In the genomic region with DNA sequence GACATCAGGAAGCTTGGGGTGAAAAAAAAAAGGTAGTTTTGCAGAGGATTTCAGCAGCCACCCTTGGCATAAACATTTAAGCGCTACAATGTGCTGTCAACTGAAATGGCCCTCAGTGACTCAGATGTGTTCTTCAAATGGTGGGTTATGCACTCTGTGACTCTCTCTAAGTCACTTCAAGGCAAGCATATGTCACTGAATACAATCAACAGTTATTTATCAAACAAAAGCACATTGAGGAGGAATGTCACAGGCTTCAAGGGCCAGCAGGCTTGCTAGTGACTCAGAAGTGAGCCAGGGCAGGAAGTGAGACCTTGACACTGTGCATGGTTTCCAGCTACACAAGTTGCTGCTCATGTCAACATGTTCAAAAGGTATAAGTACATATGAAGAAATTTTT, we compare ENCODE assay signal across 19 cellular contexts.
DNase-seq lines count a peak whose midpoint lies in the region; ATAC-seq and TF ChIP-seq lines count a peak whose summit lies in the region.
"Had no signal": no experiment of that assay in that cellular context is flagged by ENCODE, and none has a peak within 500 bp of the region (broad histone marks: within the 10 kb centered on the region; RNA-seq: fewer than 3 reads in every experiment).

No MANE protein-coding gene starts in this region.

- H4K20me1 ChIP-seq in neural cell (ENCODE audit: insufficient read depth) (no peaks in the 10 kb centered on the region), hepatocyte (ENCODE audit: insufficient read depth, poor library complexity, severe bottlenecking) (no peaks in the 10 kb centered on the region)

- no peak for TF ChIP-seq RAD21 in neural cell (conservative IDR thresholded peaks at IDR 0.05)

- TF ChIP-seq EP300 in neural cell (conservative IDR thresholded peaks at IDR 0.05; ENCODE audit: poor library complexity, severe bottlenecking): no peak

- H3K36me3 ChIP-seq in neural cell (ENCODE audit: insufficient read depth, low read length) (no peaks in the 10 kb centered on the region), hepatocyte (replicated peaks; ENCODE audit: insufficient read depth, low read depth) (no peaks in the 10 kb centered on the region)
- H3K36me3 ChIP-seq: vagina, WERI-Rb-1 had no signal

- no peaks in the 10 kb centered on the region for H3K36me3 Mint-ChIP-seq in activated T-cell treated with anti-CD3 and anti-CD28 coated beads, Interleukin-2, amount 50 U/mL, for 24 hours (ENCODE audit: low read depth)
- H3K36me3 Mint-ChIP-seq: activated naive CD4-positive, alpha-beta T cell treated with anti-CD3 and anti-CD28 coated beads, Interleukin-2, amount 50 U/mL, for 72 hours; brain; natural killer cell had no signal

- H3K4me3 ChIP-seq in epithelial cell of esophagus (ENCODE audit: low read length) (no peak overlapping the region), neural cell (ENCODE audit: low read length) (no peak overlapping the region), hepatocyte (no peak overlapping the region)
- H3K4me3 ChIP-seq: vagina had no signal

- no peak for ATAC-seq in HG02678 (IDR thresholded peaks at IDR 0.05; ENCODE audit: unreplicated experiment)
- ATAC-seq: activated naive CD4-positive, alpha-beta T cell treated with anti-CD3 and anti-CD28 coated beads, Interleukin-2, amount 50 U/mL, for 72 hours; activated T-cell treated with anti-CD3 and anti-CD28 coated beads, Interleukin-2, amount 50 U/mL, for 4 hours; natural killer cell had no signal

- H3K9me3 Mint-ChIP-seq in activated T-cell treated with anti-CD3 and anti-CD28 coated beads, Interleukin-2, amount 50 U/mL, for 24 hours: no peaks in the 10 kb centered on the region
- H3K9me3 Mint-ChIP-seq: activated naive CD4-positive, alpha-beta T cell treated with anti-CD3 and anti-CD28 coated beads, Interleukin-2, amount 50 U/mL, for 72 hours; activated T-cell treated with anti-CD3 and anti-CD28 coated beads, Interleukin-2, amount 50 U/mL, for 4 hours; brain; dendritic cell treated with granulocyte-macrophage colony-stimulating factor and Interleukin-4, amounts not matched to agents 40 ng/mL and 50 ng/mL, for 4 days; T-helper 1 cell treated with Interleukin-12 subunit alpha and Interleukin-12 subunit beta and Interleukin-4 antibody, amounts not matched to agents 30 μg/mL and 1 μg/mL, for 36 hours had no signal

- H3K9me3 ChIP-seq in neural cell (ENCODE audit: low read length): no peaks in the 10 kb centered on the region
- H3K9me3 ChIP-seq in hepatocyte (ENCODE audit: low read depth): no peaks in the 10 kb centered on the region
- H3K9me3 ChIP-seq: Caco-2, vagina had no signal

- H3K27ac ChIP-seq in neural cell (ENCODE audit: low read length) (no peak overlapping the region), hepatocyte (no peak overlapping the region)
- H3K27ac ChIP-seq: vagina, WERI-Rb-1 had no signal

- H2AFZ ChIP-seq in neural cell (ENCODE audit: low read depth, low read length) (no peak overlapping the region), hepatocyte (no peak overlapping the region)

- no peaks in the 10 kb centered on the region for H3K9me2 ChIP-seq in neural cell (ENCODE audit: insufficient read depth, low read length)
- H3K9me2 ChIP-seq in hepatocyte (replicated peaks; ENCODE audit: insufficient read depth): no peaks in the 10 kb centered on the region

- DNase-seq in EL (peak; percentile 26), M059J (ENCODE audit: low read depth) (peak; percentile 69), epithelial cell of esophagus (ENCODE audit: low read depth) (peak; percentile 8), hepatocyte (ENCODE audit: low spot score) (no peak)
- DNase-seq in activated T-cell treated with anti-CD3 and anti-CD28 coated beads, Interleukin-2, amount 50 U/mL, for 24 hours: no peak
- DNase-seq: activated CD4-positive, alpha-beta T cell treated with anti-CD3 and anti-CD28 coated beads, Interleukin-2, amount 50 U/mL, for 48 hours; activated T-cell treated with anti-CD3 and anti-CD28 coated beads, Interleukin-2, amount 50 U/mL, for 4 hours; Caco-2; GDM1; natural killer cell; NCI-H187; WERI-Rb-1 had no signal

- H3F3A ChIP-seq in neural cell (ENCODE audit: insufficient read depth, low read length, poor library complexity, severe bottlenecking): no peaks in the 10 kb centered on the region

- H3K4me3 Mint-ChIP-seq in activated T-cell treated with anti-CD3 and anti-CD28 coated beads, Interleukin-2, amount 50 U/mL, for 24 hours: no peak overlapping the region
- H3K4me3 Mint-ChIP-seq: activated T-cell treated with anti-CD3 and anti-CD28 coated beads, Interleukin-2, amount 50 U/mL, for 4 hours; brain; dendritic cell treated with granulocyte-macrophage colony-stimulating factor and Interleukin-4, amounts not matched to agents 40 ng/mL and 50 ng/mL, for 4 days; natural killer cell; T-helper 1 cell treated with Interleukin-12 subunit alpha and Interleukin-12 subunit beta and Interleukin-4 antibody, amounts not matched to agents 30 μg/mL and 1 μg/mL, for 36 hours had no signal

- no peaks in the 10 kb centered on the region for H3K27me3 Mint-ChIP-seq in activated T-cell treated with anti-CD3 and anti-CD28 coated beads, Interleukin-2, amount 50 U/mL, for 24 hours
- H3K27me3 Mint-ChIP-seq: brain; dendritic cell treated with granulocyte-macrophage colony-stimulating factor and Interleukin-4, amounts not matched to agents 40 ng/mL and 50 ng/mL, for 4 days had no signal

- H3K79me2 ChIP-seq in neural cell (replicated peaks; ENCODE audit: insufficient read depth, low read length): no peaks in the 10 kb centered on the region
- no peaks in the 10 kb centered on the region for H3K79me2 ChIP-seq in hepatocyte

- H3K9ac ChIP-seq in neural cell (ENCODE audit: low read length): no peak overlapping the region

- no peak for TF ChIP-seq CTCF in epithelial cell of esophagus (IDR thresholded peaks at IDR 0.05; ENCODE audit: insufficient read depth, low read depth, low read length, missing control alignments)
- no peak for TF ChIP-seq CTCF in neural cell (IDR thresholded peaks at IDR 0.05; ENCODE audit: poor library complexity, severe bottlenecking)
- no peak for TF ChIP-seq CTCF in hepatocyte (IDR thresholded peaks at IDR 0.05; ENCODE audit: poor library complexity)

- H3K4me2 ChIP-seq in neural cell (ENCODE audit: low read length) (no peak overlapping the region), hepatocyte (no peak overlapping the region)

- WGBS in hepatocyte (ENCODE audit: low lambda C conversion rate, missing lambda C conversion rate): 94% methylated on average over 1 of the region's 1 CpG

- H3K27me3 ChIP-seq in neural cell (ENCODE audit: insufficient read depth, low read depth, low read length): no peaks in the 10 kb centered on the region
- no peaks in the 10 kb centered on the region for H3K27me3 ChIP-seq in hepatocyte
- H3K27me3 ChIP-seq: vagina had no signal

- no peaks in the 10 kb centered on the region for H3K4me1 Mint-ChIP-seq in activated T-cell treated with anti-CD3 and anti-CD28 coated beads, Interleukin-2, amount 50 U/mL, for 24 hours (ENCODE audit: low read depth)
- H3K4me1 Mint-ChIP-seq: brain, natural killer cell had no signal

- H3K4me1 ChIP-seq in hepatocyte (ENCODE audit: insufficient read depth): no peaks in the 10 kb centered on the region
- H3K4me1 ChIP-seq: Caco-2, vagina had no signal

- no peak overlapping the region for H3K27ac Mint-ChIP-seq in activated T-cell treated with anti-CD3 and anti-CD28 coated beads, Interleukin-2, amount 50 U/mL, for 24 hours
- H3K27ac Mint-ChIP-seq: activated naive CD4-positive, alpha-beta T cell treated with anti-CD3 and anti-CD28 coated beads, Interleukin-2, amount 50 U/mL, for 72 hours; brain; dendritic cell treated with granulocyte-macrophage colony-stimulating factor and Interleukin-4, amounts not matched to agents 40 ng/mL and 50 ng/mL, for 4 days; natural killer cell; T-helper 1 cell treated with Interleukin-12 subunit alpha and Interleukin-12 subunit beta and Interleukin-4 antibody, amounts not matched to agents 30 μg/mL and 1 μg/mL, for 36 hours had no signal

TF ChIP-seq in neural cell, 6 proteins besides CTCF, POLR2A, EP300 and RAD21:
- no peak for TF ChIP-seq MXI1 (conservative IDR thresholded peaks at IDR 0.05; ENCODE audit: poor library complexity, severe bottlenecking)
- no peak for TF ChIP-seq SMC3 (conservative IDR thresholded peaks at IDR 0.05; ENCODE audit: poor library complexity)
- peak; percentile 31 for TF ChIP-seq POLR2AphosphoS5 (IDR thresholded peaks at IDR 0.05)

Comparison
In these comparisons a context has a peak if more than half of its experiments do, and no peak if none do; other contexts are left out.
1. DNase-seq: peak in EL (single experiment), M059J (single experiment) and epithelial cell of esophagus (single experiment); none in activated T-cell treated with anti-CD3 and anti-CD28 coated beads, Interleukin-2, amount 50 U/mL, for 24 hours (single experiment) and hepatocyte (single experiment).